17 cellular contexts compared by ENCODE assay signal in genomic region chr16:84850714-84851113, GRCh38. TPM values are rescaled to one million over a fixed set of nuclear protein-coding genes. Genes with fewer than 3 reads are reported as not detected.
"Had no signal": no experiment of that assay in that cellular context is flagged by ENCODE, and none has a peak within 500 bp of the region (broad histone marks: within the 10 kb centered on the region; RNA-seq: fewer than 3 reads in every experiment).

No MANE protein-coding gene starts in this region.

- H3K4me3 ChIP-seq: dorsolateral prefrontal cortex, lower lobe of right lung, tibial artery, vagina had no signal

- H3K9me3 ChIP-seq: lower lobe of right lung, tibial artery, vagina had no signal

- H3K36me3 ChIP-seq: WERI-Rb-1 had no signal

- H3K4me1 ChIP-seq: lower lobe of right lung had no signal

- H3K4me1 Mint-ChIP-seq: activated naive CD8-positive, alpha-beta T cell treated with anti-CD3 and anti-CD28 coated beads for 36 hours; mesothelial cell of epicardium had no signal

- H3K9me3 Mint-ChIP-seq: activated naive CD8-positive, alpha-beta T cell treated with anti-CD3 and anti-CD28 coated beads for 36 hours; activated T-helper 1 cell treated with anti-CD3 and anti-CD28 coated beads, Interleukin-12 subunit alpha, Interleukin-12 subunit beta, Interleukin-2, Interleukin-4 antibody, amounts not matched to agents 30 ng/mL and 10 ng/mL and 1 ng/mL, durations not matched to agents 14 hours and 24 hours and 36 hours had no signal

- H3K36me3 Mint-ChIP-seq: activated naive CD8-positive, alpha-beta T cell treated with anti-CD3 and anti-CD28 coated beads for 36 hours had no signal

- DNase-seq: activated CD4-positive, alpha-beta T cell treated with anti-CD3 and anti-CD28 coated beads, Interleukin-2, amount 50 U/mL, for 4 hours; activated naive CD4-positive, alpha-beta T cell; activated naive CD8-positive, alpha-beta T cell treated with anti-CD3 and anti-CD28 coated beads for 36 hours; left cardiac atrium; lower lobe of right lung; stimulated activated CD4-positive, alpha-beta T cell treated with anti-CD3 and anti-CD28 coated beads, Interleukin-12 subunit alpha, Interleukin-12 subunit beta, amount 100 ng/mL, for 4 hours; stimulated activated CD4-positive, alpha-beta T cell treated with anti-CD3 and anti-CD28 coated beads, Interleukin-1b, Interleukin-23, amount 100 ng/mL, for 48 hours; stimulated activated naive CD4-positive, alpha-beta T cell treated with Interleukin-2 at 50 U/mL for 16 hours; T-helper 17 cell; WERI-Rb-1 had no signal

- H3K27ac Mint-ChIP-seq: activated naive CD8-positive, alpha-beta T cell treated with anti-CD3 and anti-CD28 coated beads for 36 hours; activated T-helper 1 cell treated with anti-CD3 and anti-CD28 coated beads, Interleukin-12 subunit alpha, Interleukin-12 subunit beta, Interleukin-2, Interleukin-4 antibody, amounts not matched to agents 30 ng/mL and 10 ng/mL and 1 ng/mL, durations not matched to agents 14 hours and 24 hours and 36 hours; mesothelial cell of epicardium; T-helper 17 cell had no signal

- ATAC-seq: T-helper 17 cell had no signal

- FAIRE-seq: colon had no signal

- H3K4me3 Mint-ChIP-seq: activated naive CD8-positive, alpha-beta T cell treated with anti-CD3 and anti-CD28 coated beads for 36 hours; activated T-helper 1 cell treated with anti-CD3 and anti-CD28 coated beads, Interleukin-12 subunit alpha, Interleukin-12 subunit beta, Interleukin-2, Interleukin-4 antibody, amounts not matched to agents 30 ng/mL and 10 ng/mL and 1 ng/mL, durations not matched to agents 14 hours and 24 hours and 36 hours; mesothelial cell of epicardium; nephron; T-helper 17 cell had no signal

- H3K27me3 ChIP-seq: dorsolateral prefrontal cortex, tibial artery, vagina had no signal

- H3K27ac ChIP-seq: dorsolateral prefrontal cortex, lower lobe of right lung, tibial artery, vagina, WERI-Rb-1 had no signal

RNA-seq across cellular contexts. Expression of gene CRISPLD2, which starts 30.9 kb away (rescaled TPM):
- total RNA-seq: activated naive CD8-positive, alpha-beta T cell treated with anti-CD3 and anti-CD28 coated beads for 36 hours; activated T-helper 1 cell treated with anti-CD3 and anti-CD28 coated beads, Interleukin-12 subunit alpha, Interleukin-12 subunit beta, Interleukin-2, Interleukin-4 antibody, amounts not matched to agents 30 ng/mL and 10 ng/mL and 1 ng/mL, durations not matched to agents 14 hours and 24 hours and 36 hours had no signal
